In the genomic region with DNA sequence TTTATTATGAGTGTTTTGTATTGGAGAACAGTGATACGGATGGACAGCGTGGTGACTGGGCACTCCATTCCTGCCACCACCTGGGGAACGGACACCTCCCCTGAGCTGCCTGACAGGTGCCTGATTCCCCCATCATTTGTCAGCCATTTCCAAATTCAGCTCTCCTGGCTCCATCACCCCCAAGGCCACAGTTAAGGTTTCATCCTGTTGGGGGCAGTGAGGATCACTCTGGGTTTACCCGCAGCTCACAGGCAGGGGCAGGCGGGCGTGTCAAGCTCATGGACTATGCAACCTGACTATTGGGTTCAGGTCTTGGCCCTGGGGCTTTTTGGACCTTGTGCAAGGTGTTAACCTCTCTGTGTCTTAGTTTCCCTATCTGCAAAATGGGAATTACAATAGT, we compare ENCODE assay signal across 22 cellular contexts.
DNase-seq lines count a peak whose midpoint lies in the region; ATAC-seq and TF ChIP-seq lines count a peak whose summit lies in the region.
"Had no signal": no experiment of that assay in that cellular context is flagged by ENCODE, and none has a peak within 500 bp of the region (broad histone marks: within the 10 kb centered on the region; RNA-seq: fewer than 3 reads in every experiment).

No MANE protein-coding gene starts in this region.

- H3K4me1 ChIP-seq in GM23338 (ENCODE audit: insufficient read depth), result no peaks in the 10 kb centered on the region
- peaks cover 7% of the 10 kb centered on the region for H3K4me1 ChIP-seq in Karpas-422 (ENCODE audit: low read length)
- no peaks in the 10 kb centered on the region for H3K4me1 ChIP-seq in mesendoderm (ENCODE audit: control insufficient read depth, low read depth, low read length)
- H3K4me1 ChIP-seq in right cardiac atrium (ENCODE audit: control insufficient read depth, insufficient read depth, low read length), result no peaks in the 10 kb centered on the region
- H3K4me1 ChIP-seq: tibial artery had no signal

- H3K9me3 ChIP-seq in Karpas-422 (ENCODE audit: low read length), result no peaks in the 10 kb centered on the region
- H3K9me3 ChIP-seq in right cardiac atrium (ENCODE audit: control insufficient read depth, low read length), result no peaks in the 10 kb centered on the region
- H3K9me3 ChIP-seq: neutrophil, psoas muscle, tibial artery had no signal

- intact Hi-C loops in right cardiac atrium (cut with DNase I), result no loop called here

- H3K9ac ChIP-seq in Karpas-422 (ENCODE audit: low read length) (no peak overlapping the region), mesendoderm (ENCODE audit: low read length) (no peak overlapping the region)

- H4K8ac ChIP-seq in mesendoderm (ENCODE audit: low read depth, low read length), result no peak overlapping the region

- no peak overlapping the region for H2BK5ac ChIP-seq in mesendoderm (ENCODE audit: low read length)

- no peak overlapping the region for H3K4me3 ChIP-seq in GM23338
- no peak overlapping the region for H3K4me3 ChIP-seq in Karpas-422 (ENCODE audit: low read length)
- H3K4me3 ChIP-seq in mesendoderm (ENCODE audit: low read length), result no peak overlapping the region
- no peak overlapping the region for H3K4me3 ChIP-seq in right cardiac atrium (ENCODE audit: low read length)
- H3K4me3 ChIP-seq: psoas muscle, smooth muscle cell, tibial artery had no signal

- DNase-seq in GM23338 (ENCODE audit: low spot score) (peak; percentile 62), Karpas-422 (peak; percentile 73), WTC11 (ENCODE audit: low spot score) (peak; percentile 45), mesendoderm (peak; percentile 30), DMS53 treated with DMSO at 0.1 percent for 48 hours (lab: John Stamatoyannopoulos, UW; ENCODE audit: unreplicated experiment) (no peak), right cardiac atrium (no peak), NCI-H2171 treated with DMSO at 0.1 percent for 48 hours (lab: John Stamatoyannopoulos, UW) (no peak)
- DNase-seq: activated CD4-positive, alpha-beta T cell treated with anti-CD3 and anti-CD28 coated beads for 4 hours; activated naive CD8-positive, alpha-beta T cell treated with anti-CD3 and anti-CD28 coated beads, Interleukin-2, amount 10 ng/mL, durations not matched to agents 7 days and 5 days; DMS79; effector memory CD4-positive, alpha-beta T cell; HFFc6; MV-4-11; NCI-H187 treated with DMSO at 0.1 percent for 48 hours; NCI-H345; psoas muscle; stimulated activated CD4-positive, alpha-beta T cell treated with anti-CD3 and anti-CD28 coated beads, Interleukin-4, amount 100 ng/mL, for 24 hours; tibial artery had no signal

- H2AK5ac ChIP-seq in mesendoderm (ENCODE audit: low read length), result no peak overlapping the region

- H3K27me3 Mint-ChIP-seq in GM23338 (ENCODE audit: insufficient read depth, low read depth, poor library complexity), result peaks cover 6% of the 10 kb centered on the region
- H3K27me3 Mint-ChIP-seq in WTC11 (ENCODE audit: low read depth), result no peaks in the 10 kb centered on the region
- H3K27me3 Mint-ChIP-seq: stimulated activated naive CD8-positive, alpha-beta T cell treated with anti-CD3 and anti-CD28 coated beads, Interleukin-15, Interleukin-2, amounts not matched to agents 100 ng/mL and 50 ng/mL, for 24 hours had no signal

- POLR2A ChIA-PET in WTC11 (lab: Charles Lee), result interaction anchor here (1.1 kb wide), 1 partner anchor 37 kb away, joined by 3 read pairs; no protein-coding TSS in a partner anchor

- H2BK120ac ChIP-seq in mesendoderm (ENCODE audit: low read depth, low read length), result no peak overlapping the region

- H2BK15ac ChIP-seq in mesendoderm (replicated peaks; ENCODE audit: low read depth), result no peak overlapping the region

- no peak overlapping the region for H3K4ac ChIP-seq in mesendoderm (ENCODE audit: low read depth, low read length)

- no peak overlapping the region for H3K27ac ChIP-seq in GM23338 (ENCODE audit: low read depth)
- H3K27ac ChIP-seq in Karpas-422 (ENCODE audit: low read length), result no peak overlapping the region
- no peak overlapping the region for H3K27ac ChIP-seq in mesendoderm (ENCODE audit: low read depth, low read length)
- H3K27ac ChIP-seq in right cardiac atrium (ENCODE audit: low read length), result no peak overlapping the region
- H3K27ac ChIP-seq: neutrophil, psoas muscle, tibial artery had no signal

- H3K27me3 ChIP-seq in GM23338 (ENCODE audit: insufficient read depth) (no peaks in the 10 kb centered on the region), Karpas-422 (ENCODE audit: low read length) (no peaks in the 10 kb centered on the region), mesendoderm (ENCODE audit: insufficient read depth, low read length, poor library complexity) (no peaks in the 10 kb centered on the region), right cardiac atrium (ENCODE audit: control insufficient read depth, insufficient read depth) (no peaks in the 10 kb centered on the region)

- H3K79me2 ChIP-seq in GM23338 (replicated peaks; ENCODE audit: insufficient read depth) (no peaks in the 10 kb centered on the region), Karpas-422 (ENCODE audit: low read length) (no peaks in the 10 kb centered on the region), mesendoderm (ENCODE audit: control insufficient read depth, insufficient read depth, low read length) (no peaks in the 10 kb centered on the region)

- H3K4me2 ChIP-seq in GM23338 (no peak overlapping the region), Karpas-422 (ENCODE audit: low read depth, low read length, poor library complexity, severe bottlenecking) (no peak overlapping the region), mesendoderm (ENCODE audit: low read length) (no peak overlapping the region)
- H3K4me2 ChIP-seq: smooth muscle cell had no signal

- H3K9me2 ChIP-seq in GM23338 (ENCODE audit: insufficient read depth), result no peaks in the 10 kb centered on the region
- H3K9me2 ChIP-seq in Karpas-422 (replicated peaks; ENCODE audit: insufficient read depth, low read length), result no peaks in the 10 kb centered on the region

- H3K23ac ChIP-seq in mesendoderm (ENCODE audit: low read length), result no peak overlapping the region

- H3K27ac Mint-ChIP-seq in GM23338 (no peak overlapping the region), WTC11 (no peak overlapping the region)
- H3K27ac Mint-ChIP-seq: activated naive CD8-positive, alpha-beta T cell treated with anti-CD3 and anti-CD28 coated beads, Interleukin-2, amount 10 ng/mL, durations not matched to agents 7 days and 5 days; activated T-helper 2 cell treated with anti-CD3 and anti-CD28 coated beads, Interferon-gamma antibody, Interleukin-2, Interleukin-4, amounts not matched to agents 10 μg/mL and 5 μg/mL and 100 μg/mL, durations not matched to agents 14 hours and 24 hours and 36 hours; HFFc6; stimulated activated naive CD8-positive, alpha-beta T cell treated with anti-CD3 and anti-CD28 coated beads, Interleukin-15, Interleukin-2, amounts not matched to agents 100 ng/mL and 50 ng/mL, for 24 hours had no signal

- H3K4me3 Mint-ChIP-seq in GM23338, result no peak overlapping the region
- no peak overlapping the region for H3K4me3 Mint-ChIP-seq in WTC11
- H3K4me3 Mint-ChIP-seq: activated naive CD8-positive, alpha-beta T cell treated with anti-CD3 and anti-CD28 coated beads, Interleukin-2, amount 10 ng/mL, durations not matched to agents 7 days and 5 days; HFFc6; stimulated activated naive CD8-positive, alpha-beta T cell treated with anti-CD3 and anti-CD28 coated beads, Interleukin-15, Interleukin-2, amounts not matched to agents 100 ng/mL and 50 ng/mL, for 24 hours had no signal

- no peaks in the 10 kb centered on the region for H3K9me3 Mint-ChIP-seq in GM23338
- no peaks in the 10 kb centered on the region for H3K9me3 Mint-ChIP-seq in WTC11
- H3K9me3 Mint-ChIP-seq: activated naive CD8-positive, alpha-beta T cell treated with anti-CD3 and anti-CD28 coated beads, Interleukin-2, amount 10 ng/mL, durations not matched to agents 7 days and 5 days; activated T-helper 2 cell treated with anti-CD3 and anti-CD28 coated beads, Interferon-gamma antibody, Interleukin-2, Interleukin-4, amounts not matched to agents 10 μg/mL and 5 μg/mL and 100 μg/mL, durations not matched to agents 14 hours and 24 hours and 36 hours; HFFc6; stimulated activated naive CD8-positive, alpha-beta T cell treated with anti-CD3 and anti-CD28 coated beads, Interleukin-15, Interleukin-2, amounts not matched to agents 100 ng/mL and 50 ng/mL, for 24 hours had no signal

- no CpG with 5 or more reads among the region's 6 CpGs for WGBS in mesendoderm (ENCODE audit: extremely low coverage, insufficient coverage, low lambda C conversion rate)
- 91% methylated on average over 6 of the region's 6 CpGs for WGBS in right cardiac atrium

- H3K36me3 Mint-ChIP-seq in GM23338 (ENCODE audit: low read depth) (no peaks in the 10 kb centered on the region), WTC11 (no peaks in the 10 kb centered on the region)
- H3K36me3 Mint-ChIP-seq: activated naive CD8-positive, alpha-beta T cell treated with anti-CD3 and anti-CD28 coated beads, Interleukin-2, amount 10 ng/mL, durations not matched to agents 7 days and 5 days had no signal

- H2AFZ ChIP-seq in GM23338 (no peak overlapping the region), Karpas-422 (ENCODE audit: low read length) (no peak overlapping the region)

- no peak overlapping the region for H4K5ac ChIP-seq in mesendoderm (ENCODE audit: low read length)

- H3K18ac ChIP-seq in mesendoderm (ENCODE audit: low read length), result no peak overlapping the region

- ATAC-seq in GM23338 (peak; percentile 87), WTC11 (peak; percentile 80), right cardiac atrium (no peak)
- ATAC-seq: psoas muscle had no signal

- CTCF ChIA-PET in WTC11 (lab: Charles Lee), result interaction anchor here (0.5 to 1.7 kb wide), 18 partner anchors 13 to 858 kb away, joined by 3 to 11 read pairs (median 4); no protein-coding TSS in a partner anchor

- no peaks in the 10 kb centered on the region for H3K79me1 ChIP-seq in mesendoderm (ENCODE audit: low read length)

- H3K56ac ChIP-seq in mesendoderm (ENCODE audit: low read length), result no peak overlapping the region

- H4K20me1 ChIP-seq in GM23338 (replicated peaks; ENCODE audit: insufficient read depth), result no peaks in the 10 kb centered on the region
- no peaks in the 10 kb centered on the region for H4K20me1 ChIP-seq in Karpas-422 (ENCODE audit: insufficient read depth, low read depth, low read length)

- peak; percentile 40 to 68 for TF ChIP-seq CTCF in GM23338 (conservative IDR thresholded peaks at IDR 0.05; ENCODE audit: low read depth in 2 of 2)
- TF ChIP-seq CTCF in WTC11 (IDR thresholded peaks at IDR 0.05), result no peak

- H3F3A ChIP-seq in GM23338 (replicated peaks; ENCODE audit: low read depth), result no peaks in the 10 kb centered on the region

- no peaks in the 10 kb centered on the region for H3K36me3 ChIP-seq in GM23338 (ENCODE audit: insufficient read depth)
- H3K36me3 ChIP-seq in Karpas-422 (ENCODE audit: insufficient read depth, low read length), result no peaks in the 10 kb centered on the region
- H3K36me3 ChIP-seq in mesendoderm (ENCODE audit: control insufficient read depth, insufficient read depth, low read length), result no peaks in the 10 kb centered on the region
- H3K36me3 ChIP-seq: neutrophil, tibial artery had no signal

- no peaks in the 10 kb centered on the region; the same call in 2 of the 3 replicates for H3K4me1 Mint-ChIP-seq in GM23338
- no peaks in the 10 kb centered on the region for H3K4me1 Mint-ChIP-seq in WTC11

TF ChIP-seq in GM23338, 12 proteins besides CTCF, POLR2A, EP300 and RAD21 (continues in another document):
- no peak for TF ChIP-seq CREB1 (CRISPR knock-in tag; IDR thresholded peaks at IDR 0.05; ENCODE audit: low read depth)

TF ChIP-seq in WTC11, 78 proteins besides CTCF, POLR2A, EP300 and RAD21 (continues in another document):
- TF ChIP-seq TCF7 (CRISPR knock-in tag; IDR thresholded peaks at IDR 0.05; ENCODE audit: low read depth), result no peak

Comparison
In these comparisons a context has a peak if more than half of its experiments do, and no peak if none do; other contexts are left out.
1. ATAC-seq: peak in GM23338 (single experiment) and WTC11 (single experiment); none in right cardiac atrium (0 of 2).
2. DNase-seq: peak in GM23338 (single experiment), Karpas-422 (single experiment), WTC11 (single experiment) and mesendoderm (single experiment); none in DMS53 treated with DMSO at 0.1 percent for 48 hours (single experiment), right cardiac atrium (0 of 3) and NCI-H2171 treated with DMSO at 0.1 percent for 48 hours (single experiment).